In genomic region chr9:34623386-34624235, GRCh38 we compare ENCODE assay signal across 1 cellular context.
TF ChIP-seq lines count a peak whose summit lies in the region.

No MANE protein-coding gene starts in this region.

TF ChIP-seq in GM23338, 12 proteins besides CTCF, POLR2A, EP300 and RAD21:
- TF ChIP-seq JUNB (IDR thresholded peaks at IDR 0.05; ENCODE audit: unreplicated experiment) (no peak), POLR2AphosphoS5 (IDR thresholded peaks at IDR 0.05; ENCODE audit: low read depth) (no peak), ZNF462 (CRISPR knock-in tag; IDR thresholded peaks at IDR 0.05) (no peak), EZH2 (IDR thresholded peaks at IDR 0.05; ENCODE audit: low read depth, unreplicated experiment) (peak; percentile 63), STAT1 (IDR thresholded peaks at IDR 0.05; ENCODE audit: unreplicated experiment) (no peak), CREB1 (CRISPR knock-in tag; IDR thresholded peaks at IDR 0.05; ENCODE audit: low read depth) (no peak), ETS1 (IDR thresholded peaks at IDR 0.05) (no peak)
